11 cellular contexts compared by ENCODE assay signal in the genomic region with DNA sequence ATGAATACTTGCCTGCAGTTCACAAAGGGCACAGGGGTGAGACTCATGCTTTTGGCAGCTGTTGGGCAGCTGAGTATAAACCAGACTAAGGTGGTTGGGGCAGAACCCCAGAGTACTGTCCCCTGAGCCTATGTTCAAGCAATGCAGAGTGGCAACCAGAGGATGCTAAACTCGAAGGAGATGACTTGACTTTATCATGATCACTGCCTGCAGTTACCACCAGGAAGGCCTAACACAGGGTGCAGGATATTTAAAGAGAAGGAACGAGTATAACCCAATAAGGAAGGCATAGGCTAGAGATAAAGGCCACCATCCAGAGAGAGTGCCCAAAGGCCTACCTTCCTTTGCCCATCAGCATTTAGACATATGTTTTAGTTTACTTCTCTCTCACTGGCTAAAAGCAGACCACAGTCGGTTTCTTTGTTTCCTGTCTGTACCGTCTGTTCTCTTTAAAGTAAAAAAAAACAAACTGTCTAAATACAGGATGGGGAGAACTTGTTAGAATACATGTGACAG.
A peak's percentile ranks its signal among the peaks of the same experiment; 100 is the strongest.
DNase-seq lines count a peak whose midpoint lies in the region; TF ChIP-seq lines count a peak whose summit lies in the region.
"Had no signal": no experiment of that assay in that cellular context is flagged by ENCODE, and none has a peak within 500 bp of the region (broad histone marks: within the 10 kb centered on the region; RNA-seq: fewer than 3 reads in every experiment).

No MANE protein-coding gene starts in this region.

- no peaks in the 10 kb centered on the region for H3K79me2 ChIP-seq in SU-DHL-6 (ENCODE audit: insufficient read depth, low read length)

- TF ChIP-seq CTCF in GM20000 (IDR thresholded peaks at IDR 0.05; ENCODE audit: extremely low read depth, missing control alignments) (no peak), SU-DHL-6 (IDR thresholded peaks at IDR 0.05; ENCODE audit: insufficient read depth, low read length, poor library complexity, severe bottlenecking) (no peak), glutamatergic neuron (IDR thresholded peaks at IDR 0.05; ENCODE audit: partially characterized antibody, unreplicated experiment) (no peak)

- no peaks in the 10 kb centered on the region for H3K36me3 Mint-ChIP-seq in CD4-positive, alpha-beta memory T cell
- H3K36me3 Mint-ChIP-seq in glutamatergic neuron (ENCODE audit: unreplicated experiment), result peaks cover 27% of the 10 kb centered on the region

- in situ Hi-C loops in HAP-1 (cut with MboI; ENCODE audit: low sequenced_read_pairs), result no loop called here

- no peaks in the 10 kb centered on the region for H3K9me2 ChIP-seq in SU-DHL-6 (replicated peaks; ENCODE audit: insufficient read depth, low read length)

- H3K27me3 Mint-ChIP-seq in CD4-positive, alpha-beta memory T cell, result peaks cover 4 to 6% of the 10 kb centered on the region in 2 donors
- no peaks in the 10 kb centered on the region for H3K27me3 Mint-ChIP-seq in glutamatergic neuron (ENCODE audit: unreplicated experiment)

- no peaks in the 10 kb centered on the region for H4K20me1 ChIP-seq in SU-DHL-6 (ENCODE audit: low read depth, low read length)

- H3K4me2 ChIP-seq in SU-DHL-6 (ENCODE audit: low read depth, low read length, poor library complexity, severe bottlenecking), result peak overlapping the region; percentile 4

- CTCF ChIA-PET in CD4-positive, alpha-beta memory T cell (lab: Charles Lee; ENCODE audit: partially characterized antibody), result interaction anchor here (1.1 to 1.4 kb wide), 3 partner anchors 9 to 204 kb away, joined by 4 to 5 read pairs (median 5); a partner anchor contains a TSS

- DNase-seq in CD4-positive, alpha-beta memory T cell, result peak in 4 of 5 donors; percentile 37 to 46 (median 41)
- DNase-seq in GM20000 (ENCODE audit: low spot score) (peak; percentile 57), glutamatergic neuron (no peak), glomerular visceral epithelial cell (ENCODE audit: extremely low spot score) (no peak), NCI-H2196 (lab: John Stamatoyannopoulos, UW; ENCODE audit: unreplicated experiment) (no peak), hypothalamus (lab: John Stamatoyannopoulos, UW) (no peak), HAP-1 (ENCODE audit: low spot score in 2 of 2) (no peak)
- DNase-seq: HCEC 1CT, substantia nigra had no signal

- peaks cover 0 to 3% (median 0%) of the 10 kb centered on the region in 8 donors for H3K9me3 Mint-ChIP-seq in CD4-positive, alpha-beta memory T cell
- H3K9me3 Mint-ChIP-seq in glutamatergic neuron (ENCODE audit: unreplicated experiment), result peaks cover 13% of the 10 kb centered on the region

- H3K27ac Mint-ChIP-seq in CD4-positive, alpha-beta memory T cell, result peak overlapping the region; percentile 49 to 93 (median 62)
- H3K27ac Mint-ChIP-seq in glutamatergic neuron (ENCODE audit: unreplicated experiment), result peak overlapping the region; percentile 3

- no peak overlapping the region for H3K9ac ChIP-seq in SU-DHL-6 (ENCODE audit: low read length)

- no peaks in the 10 kb centered on the region for H3F3A ChIP-seq in SU-DHL-6 (ENCODE audit: insufficient read depth)

- POLR2A ChIA-PET in CD4-positive, alpha-beta memory T cell (lab: Charles Lee; ENCODE audit: partially characterized antibody), result interaction anchor here (1.1 to 1.3 kb wide), 2 partner anchors 90 to 131 kb away, joined by 3 to 5 read pairs; no protein-coding TSS in a partner anchor

- H3K4me1 ChIP-seq in CD4-positive, alpha-beta memory T cell (ENCODE audit: insufficient read depth, low read length), result peaks cover 26% of the 10 kb centered on the region
- H3K4me1 ChIP-seq in HAP-1, result no peaks in the 10 kb centered on the region

- no peaks in the 10 kb centered on the region for H3K9me3 ChIP-seq in CD4-positive, alpha-beta memory T cell (ENCODE audit: control insufficient read depth in 1 of 2, low read length in 2 of 2)
- H3K9me3 ChIP-seq in SU-DHL-6 (ENCODE audit: insufficient read depth, low read length), result no peaks in the 10 kb centered on the region
- no peaks in the 10 kb centered on the region; the same call in 1 of the 2 replicates for H3K9me3 ChIP-seq in HAP-1

- intact Hi-C loops in CD4-positive, alpha-beta memory T cell (cut with micrococcal nuclease), result no loop called here

- no peak overlapping the region for H2AFZ ChIP-seq in SU-DHL-6 (ENCODE audit: low read depth, low read length, severe bottlenecking)

- H3K36me3 ChIP-seq in CD4-positive, alpha-beta memory T cell (ENCODE audit: insufficient read depth, low read length), result no peaks in the 10 kb centered on the region
- H3K36me3 ChIP-seq in SU-DHL-6 (ENCODE audit: low read length) (no peaks in the 10 kb centered on the region), HAP-1 (replicated peaks) (no peaks in the 10 kb centered on the region)

- H3K4me3 ChIP-seq in CD4-positive, alpha-beta memory T cell (ENCODE audit: low read length in 2 of 2), result no peak overlapping the region
- H3K4me3 ChIP-seq in SU-DHL-6 (ENCODE audit: insufficient read depth, low read length, poor library complexity, severe bottlenecking) (no peak overlapping the region), HAP-1 (no peak overlapping the region)
- H3K4me3 ChIP-seq: skin epidermis had no signal

- no peaks in the 10 kb centered on the region for H3K27me3 ChIP-seq in CD4-positive, alpha-beta memory T cell (ENCODE audit: insufficient read depth, low read length)
- no peaks in the 10 kb centered on the region for H3K27me3 ChIP-seq in SU-DHL-6 (ENCODE audit: low read length)
- no peaks in the 10 kb centered on the region for H3K27me3 ChIP-seq in HAP-1 (ENCODE audit: low read depth)

- H3K4me1 Mint-ChIP-seq in CD4-positive, alpha-beta memory T cell, result peaks cover 23 to 34% (median 26%) of the 10 kb centered on the region in 4 donors
- peaks cover 3% of the 10 kb centered on the region for H3K4me1 Mint-ChIP-seq in glutamatergic neuron (ENCODE audit: low read depth, unreplicated experiment)

- no peak overlapping the region for H3K27ac ChIP-seq in CD4-positive, alpha-beta memory T cell (ENCODE audit: low read depth, low read length)
- no peak overlapping the region for H3K27ac ChIP-seq in SU-DHL-6 (ENCODE audit: low read depth, low read length)

- H3K4me3 Mint-ChIP-seq in CD4-positive, alpha-beta memory T cell, result peak overlapping the region in 6 of 8 donors; percentile 13 to 83 (median 60)
- H3K4me3 Mint-ChIP-seq in glutamatergic neuron (ENCODE audit: unreplicated experiment), result no peak overlapping the region

Comparison
In these comparisons a context has a peak if more than half of its experiments do, and no peak if none do; other contexts are left out.
1. DNase-seq: peak in CD4-positive, alpha-beta memory T cell (4 of 5) and GM20000 (single experiment); none in glutamatergic neuron (single experiment), glomerular visceral epithelial cell (single experiment), NCI-H2196 (single experiment), hypothalamus (0 of 51) and HAP-1 (0 of 2).